Comparison of ENCODE assay signal across 9 cellular contexts in the genomic region with DNA sequence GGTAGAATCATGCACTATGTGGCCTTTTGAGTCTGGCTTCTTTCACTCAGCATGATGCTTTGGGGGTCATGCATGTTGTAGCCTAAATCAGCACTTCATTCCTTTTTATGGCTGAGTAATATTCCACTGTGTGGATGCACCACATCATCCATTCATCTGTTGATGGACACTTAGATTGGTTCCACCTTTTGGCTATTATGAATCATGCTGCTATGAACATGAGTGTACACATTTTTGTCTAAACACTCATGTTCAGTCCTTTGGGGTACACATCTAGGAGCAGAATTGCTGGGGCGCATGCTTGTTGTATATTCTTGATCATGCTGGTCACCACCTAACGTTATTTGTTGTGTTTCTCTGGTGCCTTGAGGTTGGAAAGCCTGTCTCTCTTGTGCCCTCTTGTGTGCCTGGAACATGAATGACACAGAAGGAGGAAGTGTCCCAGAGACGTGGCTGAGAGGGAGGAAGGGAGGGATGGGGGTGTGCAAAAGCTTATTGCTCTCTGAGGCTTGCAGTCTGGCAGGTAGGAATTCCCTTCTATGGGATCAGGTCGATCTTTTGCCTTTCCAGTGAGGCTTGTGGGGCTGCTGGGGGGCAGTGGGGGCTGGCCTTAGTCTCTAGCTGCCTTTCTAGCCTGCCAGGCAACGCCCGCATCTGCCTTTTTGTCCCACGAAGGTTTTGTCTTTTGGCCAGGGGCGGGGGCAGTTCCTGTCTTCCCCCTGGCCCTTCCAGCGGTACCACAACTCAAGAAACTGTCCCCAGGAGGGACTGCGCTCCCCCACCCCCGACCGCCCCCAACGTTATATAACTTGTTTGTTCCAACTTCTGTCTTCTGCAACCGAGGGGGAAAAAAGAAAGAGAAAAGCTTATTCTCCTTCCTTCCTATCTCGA. TPM values are rescaled to one million over a fixed set of nuclear protein-coding genes. Genes with fewer than 3 reads are reported as not detected.
DNase-seq lines count a peak whose midpoint lies in the region; ATAC-seq, FAIRE-seq and TF ChIP-seq lines count a peak whose summit lies in the region.
"Had no signal": no experiment of that assay in that cellular context is flagged by ENCODE, and none has a peak within 500 bp of the region (broad histone marks: within the 10 kb centered on the region; RNA-seq: fewer than 3 reads in every experiment).

No MANE protein-coding gene starts in this region.

- RAD21 ChIA-PET in GM12878 (lab: Charles Lee; ENCODE audit: unreplicated experiment): no interaction called here

- no TSS peak for BruUV-seq in GM12878 (replicated peaks; lab: Mats Ljungman, UMichigan)

- POLR2A ChIA-PET in GM12878 (lab: Charles Lee): interaction anchor here (0.5 to 0.6 kb wide), 2 partner anchors 43 to 141 kb away, joined by 3 to 8 read pairs; no protein-coding TSS in a partner anchor

- H3K9ac ChIP-seq in GM12878 (ENCODE audit: control insufficient read depth, insufficient read depth, low read length): no peak overlapping the region
- H3K9ac ChIP-seq in neural progenitor cell: no peak overlapping the region

- H4K20me1 ChIP-seq in GM12878 (ENCODE audit: control insufficient read depth, insufficient read depth) (peaks cover 6% of the 10 kb centered on the region; the same call in 1 of the 2 replicates), neural progenitor cell (ENCODE audit: low read depth) (peaks cover 59% of the 10 kb centered on the region)

- H3K27me3 ChIP-seq in H7 (ENCODE audit: control insufficient read depth, insufficient read depth, low read length): no peaks in the 10 kb centered on the region
- H3K27me3 ChIP-seq in GM12878 (replicated peaks in 1 of 2; ENCODE audit: control insufficient read depth in 2 of 2, insufficient read depth in 2 of 2, low read length in 1 of 2): no peaks in the 10 kb centered on the region
- H3K27me3 ChIP-seq in neural progenitor cell: no peaks in the 10 kb centered on the region

- no peak overlapping the region for H3K27ac ChIP-seq in GM12878 (ENCODE audit: control insufficient read depth, insufficient read depth)
- no peak overlapping the region for H3K27ac ChIP-seq in neural progenitor cell

- H3F3A ChIP-seq in neural progenitor cell (ENCODE audit: low read depth): peaks cover 8% of the 10 kb centered on the region

- H3K79me2 ChIP-seq in GM12878 (ENCODE audit: control insufficient read depth, insufficient read depth, low read length): no peaks in the 10 kb centered on the region; the same call in 1 of the 2 replicates
- peaks cover 27% of the 10 kb centered on the region for H3K79me2 ChIP-seq in neural progenitor cell (ENCODE audit: low read depth)

- FAIRE-seq in GM12878 (lab: Jason Lieb, UNC): no peak
- FAIRE-seq: G401.6 had no signal

- 0 out of 2 replicates have a peak, but pooled peaks have one; percentile 8 for TF ChIP-seq RAD21 in GM12878 (IDR thresholded peaks at IDR 0.05; ENCODE audit: insufficient read depth, low read depth, low read length)

- WGBS in GM12878 (ENCODE audit: insufficient coverage, insufficient replicate concordance, low lambda C conversion rate, missing lambda C conversion rate): 55% methylated on average over 15 of the region's 15 CpGs

- no peak for TF ChIP-seq EP300 in GM12878 (IDR thresholded peaks at IDR 0.05; ENCODE audit: borderline replicate concordance in 1 of 2, control insufficient read depth in 1 of 2, low read depth in 2 of 2, low read length in 2 of 2)

- H3K9me3 Mint-ChIP-seq in neural progenitor cell: no peaks in the 10 kb centered on the region

- CTCF ChIA-PET in GM12878 (lab: Yijun Ruan, JAX): interaction anchor here (1.1 to 1.7 kb wide), 2 partner anchors 50 to 100 kb away, joined by 3 to 6 read pairs; no protein-coding TSS in a partner anchor

- H3K4me2 ChIP-seq in GM12878 (ENCODE audit: control insufficient read depth, insufficient read depth) (0 out of 2 replicates have a peak overlapping the region, but pooled peaks have one; percentile 5), neural progenitor cell (peak overlapping the region; percentile 32)

- H3K36me3 Mint-ChIP-seq in neural progenitor cell: peaks cover 1% of the 10 kb centered on the region

- no peak overlapping the region for H3K4me3 Mint-ChIP-seq in neural progenitor cell

- H2AFZ ChIP-seq in GM12878 (ENCODE audit: control insufficient read depth, low read depth, low read length): no peak overlapping the region
- H2AFZ ChIP-seq in neural progenitor cell (replicated peaks): no peak overlapping the region

- TF ChIP-seq CTCF in GM12878 (IDR thresholded peaks at IDR 0.05 in 2 of 3, conservative IDR thresholded peaks at IDR 0.05 in 1 of 3; ENCODE audit: control insufficient read depth in 2 of 3, extremely low read depth in 1 of 3, insufficient read depth in 1 of 3, low read depth in 3 of 3, low read length in 3 of 3) (peak; percentile 17 to 26 (median 25); a peak in 4 of 6 replicates), neural progenitor cell (IDR thresholded peaks at IDR 0.05) (no peak)

- in situ Hi-C loops in GM12878 (cut with MboI): no loop called here

- no peak overlapping the region for H3K27ac Mint-ChIP-seq in neural progenitor cell

- TF ChIP-seq POLR2A in GM12878 (IDR thresholded peaks at IDR 0.05; ENCODE audit: low read depth, low read length): no peak

- peaks cover 8% of the 10 kb centered on the region for H3K27me3 Mint-ChIP-seq in neural progenitor cell (ENCODE audit: insufficient read depth, low read depth)

- ATAC-seq in GM12878: peak; percentile 59; the same call in 2 of the 3 replicates
- ATAC-seq in activated CD4-positive, CD25-positive, alpha-beta regulatory T cell treated with anti-CD3 and anti-CD28 coated beads, Interleukin-2, amount 50 U/mL, for 24 hours: no peak

- H3K36me3 ChIP-seq in H7 (replicated peaks; ENCODE audit: control insufficient read depth, insufficient read depth, low read length) (no peaks in the 10 kb centered on the region), GM12878 (ENCODE audit: control insufficient read depth in 2 of 2, insufficient read depth in 2 of 2, low read length in 1 of 2) (no peaks in the 10 kb centered on the region), neural progenitor cell (no peaks in the 10 kb centered on the region)

- peaks cover 35% of the 10 kb centered on the region for H3K4me1 Mint-ChIP-seq in neural progenitor cell

- intact Hi-C loops in GM12878 (cut with micrococcal nuclease; ENCODE audit: unreplicated experiment): no loop called here

- H3K9me3 ChIP-seq in GM12878 (replicated peaks; ENCODE audit: control insufficient read depth, insufficient read depth, low read length) (no peaks in the 10 kb centered on the region), neural progenitor cell (ENCODE audit: low read depth) (no peaks in the 10 kb centered on the region)

- H3K4me3 ChIP-seq in H7 (ENCODE audit: insufficient read depth, low read depth, low read length) (no peak overlapping the region), GM12878 (no peak overlapping the region), neural progenitor cell (no peak overlapping the region)

- DNase-seq in H7: peak; percentile 62
- DNase-seq in GM12878 (ENCODE audit: low read depth, low spot score): no peak
- DNase-seq in neural progenitor cell (ENCODE audit: low spot score): no peak
- no peak for DNase-seq in GM19240 (ENCODE audit: insufficient read length, low spot score)
- DNase-seq in T-helper 1 cell: no peak
- DNase-seq: activated effector memory CD4-positive, alpha-beta T cell treated with Interleukin-2 at 50 U/mL for 16 hours; NCI-H748 treated with DMSO at 0.1 percent for 48 hours had no signal

- H3K4me1 ChIP-seq in GM12878 (ENCODE audit: control insufficient read depth, insufficient read depth, low read length): peaks cover 10% of the 10 kb centered on the region
- H3K4me1 ChIP-seq in neural progenitor cell: peaks cover 5% of the 10 kb centered on the region

- SMC1A ChIA-PET in GM12878 (lab: Charles Lee; ENCODE audit: uncharacterized antibody, unreplicated experiment): no interaction called here

RNA-seq across cellular contexts. Expression of gene KLHL26, which starts 7.6 kb away (rescaled TPM):
- 7.1 and 11.7 TPM in 2 replicates for total RNA-seq in H7 (2014; rRNA removed; shearing (Covaris generic))
- total RNA-seq in GM12878 (2013; cell fraction: nucleolus; rRNA removed): 5.7 and 6.7 TPM in 2 replicates
- 3.6 and 5.6 TPM in 2 replicates for total RNA-seq in GM12878 (2014; rRNA removed)
- 0.98 and 1.5 TPM in 2 replicates for total RNA-seq in GM12878 (2014; rRNA removed; fragmentation: Illumina TruSeq; extraction: Trizol)
- 12.9 and 14.6 TPM in 2 replicates for total RNA-seq in GM12878 (2021)
- 1.0 TPM for polyA plus RNA-seq in GM12878 (2011; ENCODE audit: low read depth)
- 1.0 and 1.2 TPM in 2 replicates for polyA plus RNA-seq in GM12878 (2011; rRNA removed)
- polyA plus RNA-seq in GM12878 (2011; cell fraction: cytosol; rRNA removed): 1.9 and 2.0 TPM in 2 replicates
- 5.8 and 8.9 TPM in 2 replicates for polyA plus RNA-seq in GM12878 (2011; cell fraction: nucleus; rRNA removed)
- polyA plus RNA-seq in GM12878 (2012): 3.5 and 4.5 TPM in 2 replicates
- polyA plus RNA-seq in GM12878 (2014; fragmentation: Illumina TruSeq; extraction: Trizol): 0.74 and 1.9 TPM in 2 replicates
- polyA plus RNA-seq in GM12878 (2014; fragmentation: Nextera tagmentation; extraction: Ambion mirVana): under 1 TPM; 0.18 to 0.35 TPM
- 3.9 and 5.1 TPM in 2 replicates for polyA plus RNA-seq in GM12878 (2014; rRNA removed)
- polyA plus RNA-seq in GM12878 (2016; fragmentation: Nextera tagmentation; extraction: Ambion mirVana): 1 to 10 TPM; 8.0 to 8.1 TPM
- polyA minus RNA-seq in GM12878 (2011; rRNA and poly(A)+ RNA removed): 4.6 and 5.2 TPM in 2 replicates
- polyA minus RNA-seq in GM12878 (2011; cell fraction: cytosol; rRNA and poly(A)+ RNA removed): 2.5 and 5.2 TPM in 2 replicates
- 1.6 and 3.1 TPM in 2 replicates for polyA minus RNA-seq in GM12878 (2011; cell fraction: nucleus; rRNA and poly(A)+ RNA removed)
- 5.8 and 7.1 TPM in 2 replicates for total RNA-seq in neural progenitor cell (ENCODE audit: low replicate concordance)

RNA-seq across cellular contexts. Expression of gene TMEM59L, which starts 31.7 kb away (rescaled TPM):
- 1.8 and 3.5 TPM in 2 replicates for total RNA-seq in H7 (2014; rRNA removed; shearing (Covaris generic))
- not detected in 2 replicates for total RNA-seq in GM12878 (2013; cell fraction: nucleolus; rRNA removed)
- total RNA-seq in GM12878 (2014; rRNA removed): 0.06 TPM in 1 of 2 replicates, not detected in the other
- not detected in 2 replicates for total RNA-seq in GM12878 (2014; rRNA removed; fragmentation: Illumina TruSeq; extraction: Trizol)
- not detected in 2 replicates for total RNA-seq in GM12878 (2021)
- not detected for polyA plus RNA-seq in GM12878 (2011; ENCODE audit: low read depth)
- polyA plus RNA-seq in GM12878 (2011; rRNA removed): not detected in 2 replicates
- polyA plus RNA-seq in GM12878 (2011; cell fraction: cytosol; rRNA removed): not detected in 2 replicates
- polyA plus RNA-seq in GM12878 (2011; cell fraction: nucleus; rRNA removed): 0.15 and 0.27 TPM in 2 replicates
- polyA plus RNA-seq in GM12878 (2012): 0.09 TPM in 1 of 2 replicates, not detected in the other
- not detected in 2 replicates for polyA plus RNA-seq in GM12878 (2014; fragmentation: Illumina TruSeq; extraction: Trizol)
- not detected for polyA plus RNA-seq in GM12878 (2014; fragmentation: Nextera tagmentation; extraction: Ambion mirVana)
- not detected in 2 replicates for polyA plus RNA-seq in GM12878 (2014; rRNA removed)
- not detected for polyA plus RNA-seq in GM12878 (2016; fragmentation: Nextera tagmentation; extraction: Ambion mirVana)
- not detected in 2 replicates for polyA minus RNA-seq in GM12878 (2011; rRNA and poly(A)+ RNA removed)
- not detected in 2 replicates for polyA minus RNA-seq in GM12878 (2011; cell fraction: cytosol; rRNA and poly(A)+ RNA removed)
- not detected in 2 replicates for polyA minus RNA-seq in GM12878 (2011; cell fraction: nucleus; rRNA and poly(A)+ RNA removed)
- total RNA-seq in neural progenitor cell (ENCODE audit: low replicate concordance): 0.11 and 1.4 TPM in 2 replicates

RNA-seq across cellular contexts. Expression of gene CRLF1, which starts 37.8 kb away (rescaled TPM):
- total RNA-seq in H7 (2014; rRNA removed; shearing (Covaris generic)): 47.4 and 52.8 TPM in 2 replicates
- not detected in 2 replicates for total RNA-seq in GM12878 (2013; cell fraction: nucleolus; rRNA removed)
- total RNA-seq in GM12878 (2014; rRNA removed) (not detected in 2 replicates), GM12878 (2014; rRNA removed; fragmentation: Illumina TruSeq; extraction: Trizol) (not detected in 2 replicates), GM12878 (2021) (0.33 and 0.43 TPM in 2 replicates), neural progenitor cell (ENCODE audit: low replicate concordance) (0.84 TPM in 1 of 2 replicates, not detected in the other)
- polyA plus RNA-seq in GM12878 (2011; ENCODE audit: low read depth): 1.8 TPM
- polyA plus RNA-seq in GM12878 (2011; rRNA removed) (not detected in 2 replicates), GM12878 (2014; fragmentation: Illumina TruSeq; extraction: Trizol) (not detected in 2 replicates), GM12878 (2014; fragmentation: Nextera tagmentation; extraction: Ambion mirVana) (under 1 TPM; 0.35 to 0.76 TPM), GM12878 (2014; rRNA removed) (0.10 TPM in 1 of 2 replicates, not detected in the other), GM12878 (2016; fragmentation: Nextera tagmentation; extraction: Ambion mirVana) (1 to 10 TPM in 1 of 2 experiments, under 1 TPM in 1; 0.63 to 1.2 TPM)
- polyA plus RNA-seq in GM12878 (2011; cell fraction: cytosol; rRNA removed): 0.10 and 0.27 TPM in 2 replicates
- polyA plus RNA-seq in GM12878 (2011; cell fraction: nucleus; rRNA removed): 0.51 and 0.72 TPM in 2 replicates
- polyA plus RNA-seq in GM12878 (2012): 2.3 and 3.3 TPM in 2 replicates
- polyA minus RNA-seq in GM12878 (2011; rRNA and poly(A)+ RNA removed): not detected in 2 replicates
- polyA minus RNA-seq in GM12878 (2011; cell fraction: cytosol; rRNA and poly(A)+ RNA removed): not detected in 2 replicates
- polyA minus RNA-seq in GM12878 (2011; cell fraction: nucleus; rRNA and poly(A)+ RNA removed): not detected in 2 replicates

RNA-seq across cellular contexts. Expression of gene CRTC1, which starts 39.1 kb away (rescaled TPM):
- 3.7 and 6.1 TPM in 2 replicates for total RNA-seq in H7 (2014; rRNA removed; shearing (Covaris generic))
- total RNA-seq in GM12878 (2013; cell fraction: nucleolus; rRNA removed): 6.6 and 7.9 TPM in 2 replicates
- total RNA-seq in GM12878 (2014; rRNA removed) (0.82 and 1.3 TPM in 2 replicates), GM12878 (2014; rRNA removed; fragmentation: Illumina TruSeq; extraction: Trizol) (0.28 and 0.31 TPM in 2 replicates), GM12878 (2021) (3.5 and 4.6 TPM in 2 replicates), neural progenitor cell (ENCODE audit: low replicate concordance) (2.4 and 5.7 TPM in 2 replicates)
- 0.39 TPM for polyA plus RNA-seq in GM12878 (2011; ENCODE audit: low read depth)
- polyA plus RNA-seq in GM12878 (2011; rRNA removed) (0.37 and 0.50 TPM in 2 replicates), GM12878 (2014; fragmentation: Illumina TruSeq; extraction: Trizol) (0.65 and 0.78 TPM in 2 replicates), GM12878 (2014; fragmentation: Nextera tagmentation; extraction: Ambion mirVana) (under 1 TPM in 1 of 2 experiments, not detected in 1; 0.02 TPM), GM12878 (2014; rRNA removed) (2.5 and 2.6 TPM in 2 replicates), GM12878 (2016; fragmentation: Nextera tagmentation; extraction: Ambion mirVana) (1 to 10 TPM; 1.1 TPM)
- polyA plus RNA-seq in GM12878 (2011; cell fraction: cytosol; rRNA removed): 0.37 and 1.1 TPM in 2 replicates
- polyA plus RNA-seq in GM12878 (2011; cell fraction: nucleus; rRNA removed): 10.9 and 15.4 TPM in 2 replicates
- polyA plus RNA-seq in GM12878 (2012): 2.2 and 2.5 TPM in 2 replicates
- 0.29 and 0.93 TPM in 2 replicates for polyA minus RNA-seq in GM12878 (2011; rRNA and poly(A)+ RNA removed)
- 1.1 and 1.5 TPM in 2 replicates for polyA minus RNA-seq in GM12878 (2011; cell fraction: cytosol; rRNA and poly(A)+ RNA removed)
- 1.8 and 3.9 TPM in 2 replicates for polyA minus RNA-seq in GM12878 (2011; cell fraction: nucleus; rRNA and poly(A)+ RNA removed)

RNA-seq across cellular contexts. Expression of gene REX1BD, which starts 55.8 kb away (rescaled TPM):
- total RNA-seq in H7 (2014; rRNA removed; shearing (Covaris generic)): 117 TPM in 2 replicates
- 15.2 and 18.7 TPM in 2 replicates for total RNA-seq in GM12878 (2013; cell fraction: nucleolus; rRNA removed)
- total RNA-seq in GM12878 (2014; rRNA removed): 49.7 and 57.8 TPM in 2 replicates
- 6.4 and 7.1 TPM in 2 replicates for total RNA-seq in GM12878 (2014; rRNA removed; fragmentation: Illumina TruSeq; extraction: Trizol)
- total RNA-seq in GM12878 (2021): 58.2 and 62.7 TPM in 2 replicates
- 15.2 TPM for polyA plus RNA-seq in GM12878 (2011; ENCODE audit: low read depth)
- polyA plus RNA-seq in GM12878 (2011; rRNA removed): 7.8 and 12.1 TPM in 2 replicates
- 23.9 and 40.8 TPM in 2 replicates for polyA plus RNA-seq in GM12878 (2011; cell fraction: cytosol; rRNA removed)
- 74.8 and 100 TPM in 2 replicates for polyA plus RNA-seq in GM12878 (2011; cell fraction: nucleus; rRNA removed)
- polyA plus RNA-seq in GM12878 (2012): 40.7 and 41.1 TPM in 2 replicates
- polyA plus RNA-seq in GM12878 (2014; fragmentation: Illumina TruSeq; extraction: Trizol): 1.8 and 3.1 TPM in 2 replicates
- 1 to 10 TPM; 1.1 to 3.3 TPM for polyA plus RNA-seq in GM12878 (2014; fragmentation: Nextera tagmentation; extraction: Ambion mirVana)
- polyA plus RNA-seq in GM12878 (2014; rRNA removed): 64.4 and 84.2 TPM in 2 replicates
- polyA plus RNA-seq in GM12878 (2016; fragmentation: Nextera tagmentation; extraction: Ambion mirVana): 100 to 1,000 TPM in 1 of 2 experiments, 10 to 100 TPM in 1; 88.9 to 101 TPM
- polyA minus RNA-seq in GM12878 (2011; rRNA and poly(A)+ RNA removed): 0.80 and 1.7 TPM in 2 replicates
- 3.6 and 8.6 TPM in 2 replicates for polyA minus RNA-seq in GM12878 (2011; cell fraction: cytosol; rRNA and poly(A)+ RNA removed)
- 4.7 and 6.4 TPM in 2 replicates for polyA minus RNA-seq in GM12878 (2011; cell fraction: nucleus; rRNA and poly(A)+ RNA removed)
- total RNA-seq in neural progenitor cell (ENCODE audit: low replicate concordance): 41.7 and 105 TPM in 2 replicates

Comparison
In these comparisons a context has a peak if more than half of its experiments do, and no peak if none do; other contexts are left out.
1. RNA of gene CRLF1, which starts 37.8 kb away (total RNA-seq): 47.4 to 52.8 TPM in H7; 0.33 to 0.43 TPM in GM12878 and 0.84 TPM in neural progenitor cell; every median in the first group is over 10 times any median in the second.